1 cellular context compared by ENCODE assay signal in genomic region chr20:51810155-51811039, GRCh38.
TF ChIP-seq lines count a peak whose summit lies in the region.

No MANE protein-coding gene starts in this region.

TF ChIP-seq in HepG2, 621 proteins besides CTCF, POLR2A, EP300 and RAD21:
- peak; percentile 30; the same call in 1 of the 2 replicates for TF ChIP-seq ZNF510 (CRISPR knock-in tag; IDR thresholded peaks at IDR 0.05; ENCODE audit: low read depth)
- TF ChIP-seq BATF2 (CRISPR knock-in tag; IDR thresholded peaks at IDR 0.05): no peak
- peak; percentile 50; the same call in 1 of the 2 replicates for TF ChIP-seq YEATS2 (CRISPR knock-in tag; IDR thresholded peaks at IDR 0.05; ENCODE audit: borderline replicate concordance)
- TF ChIP-seq CEBPB (IDR thresholded peaks at IDR 0.05; ENCODE audit: borderline replicate concordance, low read depth, low read length): peak; percentile 75
- TF ChIP-seq, protein P1, sequence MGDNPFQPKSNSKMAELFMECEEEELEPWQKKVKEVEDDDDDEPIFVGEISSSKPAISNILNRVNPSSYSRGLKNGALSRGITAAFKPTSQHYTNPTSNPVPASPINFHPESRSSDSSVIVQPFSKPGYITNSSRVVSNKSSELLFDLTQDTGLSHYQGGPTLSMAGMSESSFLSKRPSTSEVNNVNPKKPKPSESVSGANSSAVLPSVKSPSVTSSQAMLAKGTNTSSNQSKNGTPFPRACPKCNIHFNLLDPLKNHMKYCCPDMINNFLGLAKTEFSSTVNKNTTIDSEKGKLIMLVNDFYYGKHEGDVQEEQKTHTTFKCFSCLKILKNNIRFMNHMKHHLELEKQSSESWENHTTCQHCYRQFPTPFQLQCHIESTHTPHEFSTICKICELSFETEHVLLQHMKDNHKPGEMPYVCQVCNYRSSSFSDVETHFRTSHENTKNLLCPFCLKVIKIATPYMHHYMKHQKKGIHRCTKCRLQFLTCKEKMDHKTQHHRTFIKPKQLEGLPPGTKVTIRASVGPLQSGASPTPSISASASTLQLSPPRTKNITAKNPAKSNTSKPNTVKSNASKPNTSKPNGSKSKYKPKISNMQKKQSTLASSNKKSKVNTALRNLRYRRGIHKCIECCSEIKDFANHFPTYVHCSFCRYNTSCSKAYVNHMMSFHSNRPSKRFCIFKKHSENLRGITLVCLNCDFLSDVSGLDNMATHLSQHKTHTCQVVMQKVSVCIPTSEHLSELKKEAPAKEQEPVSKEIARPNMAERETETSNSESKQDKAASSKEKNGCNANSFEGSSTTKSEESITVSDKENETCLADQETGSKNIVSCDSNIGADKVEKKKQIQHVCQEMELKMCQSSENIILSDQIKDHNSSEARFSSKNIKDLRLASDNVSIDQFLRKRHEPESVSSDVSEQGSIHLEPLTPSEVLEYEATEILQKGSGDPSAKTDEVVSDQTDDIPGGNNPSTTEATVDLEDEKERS (CRISPR knock-in tag; IDR thresholded peaks at IDR 0.05): peak; percentile 15; the same call in 1 of the 2 replicates
- 0 out of 2 replicates have a peak, but pooled peaks have one; percentile 7 for TF ChIP-seq STAG1 (CRISPR knock-in tag; IDR thresholded peaks at IDR 0.05)
- peak; percentile 31; the same call in 1 of the 2 replicates for TF ChIP-seq HNF1B (CRISPR knock-in tag; IDR thresholded peaks at IDR 0.05)
- no peak for TF ChIP-seq SSRP1 (CRISPR knock-in tag; IDR thresholded peaks at IDR 0.05)
- TF ChIP-seq, protein P2, sequence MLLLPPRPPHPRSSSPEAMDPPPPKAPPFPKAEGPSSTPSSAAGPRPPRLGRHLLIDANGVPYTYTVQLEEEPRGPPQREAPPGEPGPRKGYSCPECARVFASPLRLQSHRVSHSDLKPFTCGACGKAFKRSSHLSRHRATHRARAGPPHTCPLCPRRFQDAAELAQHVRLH (CRISPR knock-in tag; IDR thresholded peaks at IDR 0.05; ENCODE audit: borderline replicate concordance, low read depth): 0 out of 2 replicates have a peak, but pooled peaks have one; percentile 45
- TF ChIP-seq TCF7L2 (IDR thresholded peaks at IDR 0.05; ENCODE audit: low read depth, low read length): 0 out of 2 replicates have a peak, but pooled peaks have one; percentile 18
- TF ChIP-seq MED1 (CRISPR knock-in tag; IDR thresholded peaks at IDR 0.05): 0 out of 2 replicates have a peak, but pooled peaks have one; percentile 9
- no peak for TF ChIP-seq ZBTB4 (CRISPR knock-in tag; IDR thresholded peaks at IDR 0.05; ENCODE audit: borderline replicate concordance)
- TF ChIP-seq IKZF5 (CRISPR knock-in tag; IDR thresholded peaks at IDR 0.05): peak; percentile 22; the same call in 1 of the 2 replicates
- peak; percentile 48; the same call in 1 of the 2 replicates for TF ChIP-seq ZNF816 (CRISPR knock-in tag; IDR thresholded peaks at IDR 0.05; ENCODE audit: borderline replicate concordance)
- TF ChIP-seq, protein P3, sequence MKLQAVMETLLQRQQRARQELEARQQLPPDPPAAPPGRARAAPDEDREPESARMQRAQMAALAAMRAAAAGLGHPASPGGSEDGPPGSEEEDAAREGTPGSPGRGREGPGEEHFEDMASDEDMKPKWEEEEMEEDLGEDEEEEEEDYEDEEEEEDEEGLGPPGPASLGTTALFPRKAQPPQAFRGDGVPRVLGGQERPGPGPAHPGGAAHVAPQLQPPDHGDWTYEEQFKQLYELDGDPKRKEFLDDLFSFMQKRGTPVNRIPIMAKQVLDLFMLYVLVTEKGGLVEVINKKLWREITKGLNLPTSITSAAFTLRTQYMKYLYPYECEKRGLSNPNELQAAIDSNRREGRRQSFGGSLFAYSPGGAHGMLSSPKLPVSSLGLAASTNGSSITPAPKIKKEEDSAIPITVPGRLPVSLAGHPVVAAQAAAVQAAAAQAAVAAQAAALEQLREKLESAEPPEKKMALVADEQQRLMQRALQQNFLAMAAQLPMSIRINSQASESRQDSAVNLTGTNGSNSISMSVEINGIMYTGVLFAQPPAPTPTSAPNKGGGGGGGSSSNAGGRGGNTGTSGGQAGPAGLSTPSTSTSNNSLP (IDR thresholded peaks at IDR 0.05; ENCODE audit: low read depth, low read length): 0 out of 2 replicates have a peak, but pooled peaks have one; percentile 29
- no peak for TF ChIP-seq HNRNPH1 (optimal IDR thresholded peaks at IDR 0.05; ENCODE audit: low read depth, low read length)
- 0 out of 2 replicates have a peak, but pooled peaks have one; percentile 63 for TF ChIP-seq ZNF670 (CRISPR knock-in tag; IDR thresholded peaks at IDR 0.05; ENCODE audit: borderline replicate concordance)
- TF ChIP-seq ZFP62 (CRISPR knock-in tag; IDR thresholded peaks at IDR 0.05): 0 out of 2 replicates have a peak, but pooled peaks have one; percentile 21
- 0 out of 2 replicates have a peak, but pooled peaks have one; percentile 49 for TF ChIP-seq CEBPG (CRISPR knock-in tag; IDR thresholded peaks at IDR 0.05)
- TF ChIP-seq ZFP82 (CRISPR knock-in tag; IDR thresholded peaks at IDR 0.05; ENCODE audit: borderline replicate concordance): peak; percentile 46; the same call in 1 of the 2 replicates
- TF ChIP-seq SALL1 (CRISPR knock-in tag; IDR thresholded peaks at IDR 0.05): 0 out of 2 replicates have a peak, but pooled peaks have one; percentile 12
- TF ChIP-seq KMT2B (CRISPR knock-in tag; IDR thresholded peaks at IDR 0.05): 0 out of 2 replicates have a peak, but pooled peaks have one; percentile 8
- peak; percentile 48; the same call in 1 of the 2 replicates for TF ChIP-seq NR2F6 (IDR thresholded peaks at IDR 0.05)
- TF ChIP-seq NR2F6 (CRISPR knock-in tag; IDR thresholded peaks at IDR 0.05): no peak
- TF ChIP-seq THYN1 (CRISPR knock-in tag; IDR thresholded peaks at IDR 0.05; ENCODE audit: borderline replicate concordance, low read depth): no peak
- peak; percentile 39; the same call in 1 of the 2 replicates for TF ChIP-seq SMC3 (IDR thresholded peaks at IDR 0.05; ENCODE audit: low read length)
- peak; percentile 9; the same call in 1 of the 2 replicates for TF ChIP-seq GFI1 (CRISPR knock-in tag; IDR thresholded peaks at IDR 0.05; ENCODE audit: borderline replicate concordance)
